Comparison of ENCODE assay signal across 8 cellular contexts in genomic region chr19:1240925-1241324, GRCh38. TPM values are rescaled to one million over a fixed set of nuclear protein-coding genes. Genes with fewer than 3 reads are reported as not detected.
DNase-seq lines count a peak whose midpoint lies in the region; ATAC-seq and TF ChIP-seq lines count a peak whose summit lies in the region.

No MANE protein-coding gene starts in this region.

- no peak for DNase-seq in stimulated activated naive CD8-positive, alpha-beta T cell treated with anti-CD3 and anti-CD28 coated beads, Interleukin-15, Interleukin-2, amounts not matched to agents 100 U/mL and 50 U/mL, for 24 hours
- peak in 3 of 7 donors; percentile 51 to 75 (median 59) for DNase-seq in adrenal gland
- DNase-seq in naive B cell, result no peak
- DNase-seq in HT-29 (ENCODE audit: low spot score), result no peak

- intact Hi-C loops in adrenal gland (cut with DNase I), result no loop called here

- H3K9me3 ChIP-seq in adrenal gland (replicated peaks in 1 of 3), result no peaks in the 10 kb centered on the region

- peak overlapping the region; percentile 83 for H3K4me3 Mint-ChIP-seq in stimulated activated naive CD8-positive, alpha-beta T cell treated with anti-CD3 and anti-CD28 coated beads, Interleukin-15, Interleukin-2, amounts not matched to agents 100 ng/mL and 50 ng/mL, for 24 hours
- peak overlapping the region; percentile 82 to 96 (median 90) for H3K4me3 Mint-ChIP-seq in naive B cell

- H3K9me3 Mint-ChIP-seq in stimulated activated naive CD8-positive, alpha-beta T cell treated with anti-CD3 and anti-CD28 coated beads, Interleukin-15, Interleukin-2, amounts not matched to agents 100 ng/mL and 50 ng/mL, for 24 hours, result no peaks in the 10 kb centered on the region
- H3K9me3 Mint-ChIP-seq in naive B cell, result no peaks in the 10 kb centered on the region

- H3K36me3 Mint-ChIP-seq in stimulated activated naive CD8-positive, alpha-beta T cell treated with anti-CD3 and anti-CD28 coated beads, Interleukin-15, Interleukin-2, amounts not matched to agents 100 ng/mL and 50 ng/mL, for 24 hours (ENCODE audit: low read depth), result no peaks in the 10 kb centered on the region
- no peaks in the 10 kb centered on the region for H3K36me3 Mint-ChIP-seq in naive B cell

- peak overlapping the region; percentile 21 for H3K27ac Mint-ChIP-seq in stimulated activated naive CD8-positive, alpha-beta T cell treated with anti-CD3 and anti-CD28 coated beads, Interleukin-15, Interleukin-2, amounts not matched to agents 100 ng/mL and 50 ng/mL, for 24 hours
- peak overlapping the region; percentile 94 to 100 (median 98) for H3K27ac Mint-ChIP-seq in naive B cell

- no peaks in the 10 kb centered on the region for H3K36me3 ChIP-seq in adrenal gland (replicated peaks in 1 of 2)

- peak overlapping the region in 3 of 5 donors; percentile 89 to 99 (median 97) for H3K27ac ChIP-seq in adrenal gland

- no peak for TF ChIP-seq POLR2A in adrenal gland (IDR thresholded peaks at IDR 0.05)

- 61 to 69% (median 66%) methylated on average over 6 to 15 of the region's 15 CpGs for WGBS in adrenal gland, 4 donors

- H3K27me3 ChIP-seq in adrenal gland, result no peaks in the 10 kb centered on the region

- peaks cover 58 to 62% of the 10 kb centered on the region in 2 donors for H3K4me1 ChIP-seq in adrenal gland (replicated peaks in 1 of 2)

- ATAC-seq in stimulated activated naive CD8-positive, alpha-beta T cell treated with anti-CD3 and anti-CD28 coated beads, Interleukin-15, Interleukin-2, amounts not matched to agents 100 U/mL and 50 U/mL, for 24 hours, result no peak
- ATAC-seq in naive B cell (ENCODE audit: low read depth in 2 of 2) (no peak), HG02840 (IDR thresholded peaks at IDR 0.05; ENCODE audit: low FRiP score, unreplicated experiment) (no peak), GM18909 (IDR thresholded peaks at IDR 0.05; ENCODE audit: poor library complexity, unreplicated experiment) (no peak), GM21717 (IDR thresholded peaks at IDR 0.05; ENCODE audit: unreplicated experiment) (no peak)

- TF ChIP-seq CTCF in adrenal gland (IDR thresholded peaks at IDR 0.05), result no peak

- peaks cover 40% of the 10 kb centered on the region for H3K4me1 Mint-ChIP-seq in stimulated activated naive CD8-positive, alpha-beta T cell treated with anti-CD3 and anti-CD28 coated beads, Interleukin-15, Interleukin-2, amounts not matched to agents 100 ng/mL and 50 ng/mL, for 24 hours (ENCODE audit: low read depth)
- H3K4me1 Mint-ChIP-seq in naive B cell, result peaks cover 21 to 42% (median 34%) of the 10 kb centered on the region in 3 donors

- H3K4me3 ChIP-seq in adrenal gland, result peak overlapping the region in 1 of 4 donors; percentile 91

- H3K27me3 Mint-ChIP-seq in stimulated activated naive CD8-positive, alpha-beta T cell treated with anti-CD3 and anti-CD28 coated beads, Interleukin-15, Interleukin-2, amounts not matched to agents 100 ng/mL and 50 ng/mL, for 24 hours, result peaks cover 8% of the 10 kb centered on the region
- H3K27me3 Mint-ChIP-seq in naive B cell, result peaks cover 5 to 11% (median 9%) of the 10 kb centered on the region in 3 donors

RNA-seq across cellular contexts. Expression of gene ATP5F1D, which starts 0.6 kb away (rescaled TPM):
- 100 to 1,000 TPM in 7 of 8 donors, 10 to 100 TPM in 1; 80.2 to 435 (median 229) TPM for total RNA-seq in adrenal gland
- 1,000 to 10,000 TPM in 1 of 3 donors, 100 to 1,000 TPM in 1, 10 to 100 TPM in 1; 15.6 to 1,534 (median 925) TPM for polyA plus RNA-seq in adrenal gland
- 100 to 1,000 TPM; 132 to 222 (median 199) TPM for polyA plus RNA-seq in naive B cell (ENCODE audit: low read depth in 6 of 6)
- total RNA-seq in HT-29 (2014; rRNA removed; shearing (Covaris generic)), result 142 and 159 TPM in 2 replicates

RNA-seq across cellular contexts. Expression of gene CBARP, which starts 3.1 kb away (rescaled TPM):
- total RNA-seq in adrenal gland, result 1 to 10 TPM in 6 of 8 donors, not detected in 2; 1.0 to 5.0 (median 1.8) TPM
- polyA plus RNA-seq in adrenal gland (1 to 10 TPM in 2 of 3 donors, under 1 TPM in 1; 0.09 to 9.3 (median 2.2) TPM), naive B cell (ENCODE audit: low read depth in 6 of 6) (not detected)
- total RNA-seq in HT-29 (2014; rRNA removed; shearing (Covaris generic)), result 2.4 and 3.9 TPM in 2 replicates

RNA-seq across cellular contexts. Expression of gene MIDN, which starts 7.5 kb away (rescaled TPM):
- 100 to 1,000 TPM in 5 of 8 donors, 10 to 100 TPM in 3; 20.0 to 189 (median 113) TPM for total RNA-seq in adrenal gland
- polyA plus RNA-seq in adrenal gland, result 10 to 100 TPM; 15.5 to 73.0 (median 46.8) TPM
- polyA plus RNA-seq in naive B cell (ENCODE audit: low read depth in 6 of 6), result 1 to 10 TPM in 5 of 6 donors, under 1 TPM in 1; 0.78 to 5.5 (median 2.7) TPM
- total RNA-seq in HT-29 (2014; rRNA removed; shearing (Covaris generic)), result 32.5 and 38.6 TPM in 2 replicates

RNA-seq across cellular contexts. Expression of gene CIRBP, which starts 28.2 kb away (rescaled TPM):
- total RNA-seq in adrenal gland, result 1,000 to 10,000 TPM in 1 of 8 donors, 100 to 1,000 TPM in 7; 317 to 1,164 (median 685) TPM
- polyA plus RNA-seq in adrenal gland (100 to 1,000 TPM; 360 to 990 (median 737) TPM), naive B cell (ENCODE audit: low read depth in 6 of 6) (100 to 1,000 TPM; 253 to 449 (median 334) TPM)
- total RNA-seq in HT-29 (2014; rRNA removed; shearing (Covaris generic)), result 72.3 and 72.7 TPM in 2 replicates

RNA-seq across cellular contexts. Expression of gene FAM174C, which starts 34.4 kb away (rescaled TPM):
- 100 to 1,000 TPM in 3 of 8 donors, 10 to 100 TPM in 5; 67.4 to 279 (median 86.5) TPM for total RNA-seq in adrenal gland
- polyA plus RNA-seq in adrenal gland (100 to 1,000 TPM in 2 of 3 donors, 1 to 10 TPM in 1; 3.8 to 139 (median 123) TPM), naive B cell (ENCODE audit: low read depth in 6 of 6) (10 to 100 TPM; 48.9 to 80.0 (median 64.7) TPM)
- total RNA-seq in HT-29 (2014; rRNA removed; shearing (Covaris generic)), result 156 and 183 TPM in 2 replicates
